ENCODE assay signal across 2 cellular contexts in the genomic region with DNA sequence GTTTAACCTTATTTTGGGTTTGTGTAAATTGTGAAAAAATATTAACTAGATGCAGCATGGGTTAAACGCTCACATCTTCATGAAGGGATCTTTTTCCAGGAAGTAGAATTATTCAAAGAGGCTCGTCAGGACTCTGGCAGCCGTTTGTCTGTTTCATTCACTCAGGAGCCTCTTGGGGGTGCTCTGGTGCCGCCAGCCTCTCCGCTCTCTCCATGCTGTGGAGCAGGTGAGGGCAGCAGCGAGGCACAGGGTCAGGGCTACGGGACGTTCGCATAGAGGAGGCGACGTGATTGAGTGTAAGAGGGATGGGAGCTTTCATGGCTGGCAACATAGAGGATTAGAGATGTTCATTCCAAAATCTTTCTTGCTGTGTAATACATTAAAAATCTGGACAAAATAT. TPM values are rescaled to one million over a fixed set of nuclear protein-coding genes. Genes with fewer than 3 reads are reported as not detected.
"Had no signal": no experiment of that assay in that cellular context is flagged by ENCODE, and none has a peak within 500 bp of the region (broad histone marks: within the 10 kb centered on the region; RNA-seq: fewer than 3 reads in every experiment).

No MANE protein-coding gene starts in this region.

RNA-seq across cellular contexts. Expression of a gene that starts 48.5 kb away (rescaled TPM):
- total RNA-seq: kidney epithelial cell, progenitor cell of endocrine pancreas had no signal
